Comparison of ENCODE assay signal across 14 cellular contexts in the genomic region with DNA sequence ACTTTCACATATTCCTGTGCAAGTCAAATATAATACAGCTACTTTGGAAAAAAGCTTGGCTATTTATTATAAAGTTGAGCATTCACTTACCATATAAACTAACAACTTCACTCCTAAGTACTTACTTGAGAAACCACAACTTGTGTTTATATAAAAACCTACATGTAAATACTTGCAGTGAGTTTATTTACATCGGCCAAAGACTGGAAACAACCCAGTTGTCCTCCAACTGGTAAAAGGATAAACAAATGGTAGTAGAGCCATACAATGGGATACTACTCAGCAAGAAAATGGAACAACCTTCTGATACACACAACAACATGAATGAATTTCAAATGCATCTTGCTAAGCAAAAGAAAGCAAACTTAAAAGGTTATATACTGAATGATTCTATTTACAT.
DNase-seq lines count a peak whose midpoint lies in the region; ATAC-seq, FAIRE-seq and TF ChIP-seq lines count a peak whose summit lies in the region.
"Had no signal": no experiment of that assay in that cellular context is flagged by ENCODE, and none has a peak within 500 bp of the region (broad histone marks: within the 10 kb centered on the region; RNA-seq: fewer than 3 reads in every experiment).

No MANE protein-coding gene starts in this region.

- H2BK120ac ChIP-seq in IMR-90 (ENCODE audit: low read depth, low read length): no peak overlapping the region

- in situ Hi-C loops in IMR-90 (cut with MboI; ENCODE audit: low sequenced_read_pairs) (no loop called here), K562 (cut with MboI) (no loop called here)

- H3K9ac ChIP-seq in IMR-90 (ENCODE audit: low read depth, low read length) (no peak overlapping the region), K562 (ENCODE audit: insufficient read depth in 1 of 2, low read depth in 2 of 2, low read length in 2 of 2) (no peak overlapping the region)
- H3K9ac ChIP-seq: BLaER1 treated with 17β-estradiol and CSF1 and Interleukin-3, amounts not matched to agents 10 nM and 100 nM had no signal

- H3K4me2 ChIP-seq in IMR-90 (ENCODE audit: low read depth, low read length) (no peak overlapping the region; the same call in 1 of the 2 replicates), K562 (ENCODE audit: insufficient read depth, low read length) (no peak overlapping the region)

- H2BK5ac ChIP-seq in IMR-90 (ENCODE audit: low read depth, low read length, poor library complexity, severe bottlenecking): no peak overlapping the region

- H3K27ac ChIP-seq in IMR-90 (ENCODE audit: insufficient read depth, low read length) (no peak overlapping the region), K562 (ENCODE audit: extremely low read depth, low read depth, low read length) (no peak overlapping the region)
- H3K27ac ChIP-seq: BLaER1 treated with 17β-estradiol and CSF1 and Interleukin-3, amounts not matched to agents 10 nM and 100 nM had no signal

- ATAC-seq in IMR-90 (ENCODE audit: low read depth) (peak; percentile 56), K562 (no peak)
- ATAC-seq: CD8-positive, alpha-beta T cell; GM12878; HepG2 had no signal

- no peak for TF ChIP-seq RAD21 in IMR-90 (IDR thresholded peaks at IDR 0.05; ENCODE audit: low read length)
- TF ChIP-seq RAD21 in K562 (CRISPR knock-in tag; conservative IDR thresholded peaks at IDR 0.05 in 1 of 2, IDR thresholded peaks at IDR 0.05 in 1 of 2): no peak

- H3K18ac ChIP-seq in IMR-90 (ENCODE audit: low read depth, low read length): no peak overlapping the region

- H3K27me3 ChIP-seq in IMR-90 (ENCODE audit: control insufficient read depth, insufficient read depth, low read length) (no peaks in the 10 kb centered on the region), K562 (ENCODE audit: control insufficient read depth in 2 of 2, insufficient read depth in 2 of 2, low read length in 2 of 2) (no peaks in the 10 kb centered on the region; a peak in 1 of 5 replicates)
- H3K27me3 ChIP-seq: BLaER1 treated with 17β-estradiol and CSF1 and Interleukin-3, amounts not matched to agents 10 nM and 100 nM had no signal

- no peak overlapping the region for H2BK20ac ChIP-seq in IMR-90 (ENCODE audit: low read depth, low read length)

- H4K8ac ChIP-seq in IMR-90 (ENCODE audit: low read depth in 2 of 2, low read length in 2 of 2): no peak overlapping the region

- no peak for TF ChIP-seq EP300 in K562 (IDR thresholded peaks at IDR 0.05; ENCODE audit: low read length)

- intact Hi-C loops in IMR-90 (cut with micrococcal nuclease): loop anchor here (1.0 kb wide), 1 partner anchor 47 kb away; no protein-coding TSS in a partner anchor
- intact Hi-C loops in K562 (cut with micrococcal nuclease): no loop called here

- no peak overlapping the region for H3K14ac ChIP-seq in IMR-90 (replicated peaks; ENCODE audit: low read depth, low read length)

- TF ChIP-seq CTCF in IMR-90 (conservative IDR thresholded peaks at IDR 0.05; ENCODE audit: low read depth, low read length): no peak
- TF ChIP-seq CTCF in K562 (IDR thresholded peaks at IDR 0.05 in 2 of 3, conservative IDR thresholded peaks at IDR 0.05 in 1 of 3; ENCODE audit: insufficient read depth in 2 of 3, low read depth in 1 of 3, low read length in 3 of 3): no peak

- peak; percentile 19 for FAIRE-seq in K562 (lab: Jason Lieb, UNC)
- FAIRE-seq: GM12878, H1, HepG2 had no signal

- H4K91ac ChIP-seq in IMR-90 (ENCODE audit: insufficient read depth, low read depth, low read length): no peak overlapping the region

- no peaks in the 10 kb centered on the region for H3K79me1 ChIP-seq in IMR-90 (ENCODE audit: low read depth in 1 of 2, low read length in 2 of 2)

- no peak overlapping the region for H2AK5ac ChIP-seq in IMR-90 (ENCODE audit: low read depth, low read length)

- CTCF ChIA-PET in IMR-90 (lab: Yijun Ruan, JAX) (no interaction called here), K562 (lab: Yijun Ruan, JAX; ENCODE audit: low intra/inter-chr PET ratio) (no interaction called here)

- H4K5ac ChIP-seq in IMR-90 (ENCODE audit: low read depth, low read length): no peak overlapping the region

- POLR2A ChIA-PET in IMR-90 (lab: Charles Lee; ENCODE audit: unreplicated experiment) (no interaction called here), K562 (lab: Yijun Ruan, JAX) (interaction anchor here (0.6 to 1.1 kb wide), 2 partner anchors 8 to 307 kb away, joined by 3 to 4 read pairs; no protein-coding TSS in a partner anchor)

- no peak overlapping the region for H2AK9ac ChIP-seq in IMR-90 (replicated peaks; ENCODE audit: low read depth, low read length, poor library complexity)

- no CpG with 5 or more reads among the region's 1 CpG for WGBS in IMR-90 (ENCODE audit: extremely low coverage in 2 of 2, insufficient read length in 1 of 2), 2 experiments
- WGBS in K562 (ENCODE audit: insufficient coverage, low coverage, missing lambda C conversion rate): 84% methylated on average over 1 of the region's 1 CpG

- no peak overlapping the region for H3K23ac ChIP-seq in IMR-90 (ENCODE audit: low read depth, low read length)

- H3K4me3 ChIP-seq in IMR-90 (ENCODE audit: insufficient read depth, low read depth, low read length) (no peak overlapping the region), K562 (no peak overlapping the region)
- H3K4me3 ChIP-seq: BLaER1 treated with 17β-estradiol and CSF1 and Interleukin-3, amounts not matched to agents 10 nM and 100 nM; GM12878; HAP-1 had no signal

- H4K20me1 ChIP-seq in IMR-90 (ENCODE audit: insufficient read depth, low read length) (no peaks in the 10 kb centered on the region), K562 (replicated peaks; ENCODE audit: control insufficient read depth, insufficient read depth, low read length) (no peaks in the 10 kb centered on the region)
- H4K20me1 ChIP-seq: BLaER1 treated with 17β-estradiol and CSF1 and Interleukin-3, amounts not matched to agents 10 nM and 100 nM had no signal

- H2BK15ac ChIP-seq in IMR-90 (ENCODE audit: low read depth, low read length): no peak overlapping the region

- H3K9me1 ChIP-seq in IMR-90 (ENCODE audit: insufficient read depth, low read length) (no peaks in the 10 kb centered on the region), K562 (ENCODE audit: control insufficient read depth, insufficient read depth, low read length) (no peaks in the 10 kb centered on the region)

- no peak for TF ChIP-seq POLR2A in IMR-90 (IDR thresholded peaks at IDR 0.05; ENCODE audit: low read depth, low read length)
- no peak for TF ChIP-seq POLR2A in K562 (conservative IDR thresholded peaks at IDR 0.05)

- no peaks in the 10 kb centered on the region for H3K79me2 ChIP-seq in K562 (ENCODE audit: control insufficient read depth, insufficient read depth, low read length)

- dilution Hi-C loops in IMR-90 (cut with HindIII; ENCODE audit: low sequenced_read_pairs, unreplicated experiment): no loop called here

- H3K36me3 ChIP-seq in IMR-90 (ENCODE audit: control insufficient read depth, insufficient read depth, low read length) (peaks cover 1% of the 10 kb centered on the region; the same call in 1 of the 2 replicates), K562 (ENCODE audit: control insufficient read depth, insufficient read depth, low read length) (no peaks in the 10 kb centered on the region)
- H3K36me3 ChIP-seq: BLaER1 treated with 17β-estradiol and CSF1 and Interleukin-3, amounts not matched to agents 10 nM and 100 nM; HAP-1 had no signal

- no peak overlapping the region for H3K4ac ChIP-seq in IMR-90 (ENCODE audit: low read depth, low read length)

- BruUV-seq in IMR-90 (replicated peaks; lab: Mats Ljungman, UMichigan): no TSS peak
- no TSS peak for BruUV-seq in K562 (replicated peaks; lab: Mats Ljungman, UMichigan)

- H3K56ac ChIP-seq in IMR-90 (ENCODE audit: extremely low read depth, insufficient read depth, low read length): no peak overlapping the region

- H2AFZ ChIP-seq in IMR-90 (replicated peaks; ENCODE audit: low read length, poor library complexity) (no peak overlapping the region), K562 (ENCODE audit: low read depth, low read length) (no peak overlapping the region)

- H3K9me3 ChIP-seq in IMR-90 (ENCODE audit: control insufficient read depth, insufficient read depth, low read length) (no peaks in the 10 kb centered on the region), K562 (replicated peaks; ENCODE audit: control insufficient read depth, insufficient read depth, low read depth, low read length) (no peaks in the 10 kb centered on the region)
- H3K9me3 ChIP-seq: BLaER1 treated with 17β-estradiol and CSF1 and Interleukin-3, amounts not matched to agents 10 nM and 100 nM; HAP-1 had no signal

- H3K4me1 ChIP-seq in IMR-90 (ENCODE audit: control insufficient read depth, insufficient read depth, low read length) (no peaks in the 10 kb centered on the region; the same call in 1 of the 2 replicates), K562 (replicated peaks in 1 of 2; ENCODE audit: control insufficient read depth in 2 of 2, insufficient read depth in 2 of 2, low read length in 2 of 2) (peaks cover 0 to 19% of the 10 kb centered on the region in 2 experiments; a peak in 3 of 5 replicates)

- peak; percentile 71 for DNase-seq in NCI-H2107 treated with DMSO at 0.1 percent for 48 hours (lab: John Stamatoyannopoulos, UW; ENCODE audit: unreplicated experiment)
- DNase-seq in NCI-H2107 (lab: John Stamatoyannopoulos, UW): no peak
- peak; percentile 52 for DNase-seq in IMR-90
- no peak for DNase-seq in K562 (ENCODE audit: extremely low read depth in 1 of 4, low spot score in 3 of 4)
- peak; percentile 13 for DNase-seq in iris pigment epithelial cell (ENCODE audit: low read depth)
- no peak for DNase-seq in GOT3 (lab: John Stamatoyannopoulos, UW)
- DNase-seq in stimulated activated CD8-positive, alpha-beta memory T cell treated with anti-CD3 and anti-CD28 coated beads, Interleukin-4, amount 100 ng/mL, for 48 hours: no peak
- DNase-seq: Calu3; CD8-positive, alpha-beta T cell had no signal

TF ChIP-seq in IMR-90, 13 proteins besides CTCF, POLR2A, EP300 and RAD21:
- TF ChIP-seq, protein P1, sequence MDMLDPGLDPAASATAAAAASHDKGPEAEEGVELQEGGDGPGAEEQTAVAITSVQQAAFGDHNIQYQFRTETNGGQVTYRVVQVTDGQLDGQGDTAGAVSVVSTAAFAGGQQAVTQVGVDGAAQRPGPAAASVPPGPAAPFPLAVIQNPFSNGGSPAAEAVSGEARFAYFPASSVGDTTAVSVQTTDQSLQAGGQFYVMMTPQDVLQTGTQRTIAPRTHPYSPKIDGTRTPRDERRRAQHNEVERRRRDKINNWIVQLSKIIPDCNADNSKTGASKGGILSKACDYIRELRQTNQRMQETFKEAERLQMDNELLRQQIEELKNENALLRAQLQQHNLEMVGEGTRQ (IDR thresholded peaks at IDR 0.05; ENCODE audit: low read depth, low read length): no peak

TF ChIP-seq in K562, 482 proteins besides CTCF, POLR2A, EP300 and RAD21 (continues in another document):
- TF ChIP-seq LARP7 (IDR thresholded peaks at IDR 0.05) (no peak), TSC22D4 (tag; IDR thresholded peaks at IDR 0.05) (no peak), IFI16 (CRISPR knock-in tag; IDR thresholded peaks at IDR 0.05) (no peak)

Comparison
In these comparisons a context has a peak if more than half of its experiments do, and no peak if none do; other contexts are left out.
1. DNase-seq: peak in NCI-H2107 treated with DMSO at 0.1 percent for 48 hours (single experiment), IMR-90 (single experiment) and iris pigment epithelial cell (single experiment); none in NCI-H2107 (single experiment), K562 (0 of 4), GOT3 (single experiment) and stimulated activated CD8-positive, alpha-beta memory T cell treated with anti-CD3 and anti-CD28 coated beads, Interleukin-4, amount 100 ng/mL, for 48 hours (single experiment).